In genomic region chr20:32870985-32871384, GRCh38 we compare ENCODE assay signal across 28 cellular contexts. TPM values are rescaled to one million over a fixed set of nuclear protein-coding genes. Genes with fewer than 3 reads are reported as not detected.
DNase-seq lines count a peak whose midpoint lies in the region; ATAC-seq, FAIRE-seq and TF ChIP-seq lines count a peak whose summit lies in the region.
"Had no signal": no experiment of that assay in that cellular context is flagged by ENCODE, and none has a peak within 500 bp of the region (broad histone marks: within the 10 kb centered on the region; RNA-seq: fewer than 3 reads in every experiment).

No MANE protein-coding gene starts in this region.

- H3K79me2 ChIP-seq in HepG2 (ENCODE audit: insufficient read depth, low read length), result no peaks in the 10 kb centered on the region
- no peaks in the 10 kb centered on the region for H3K79me2 ChIP-seq in K562 (ENCODE audit: control insufficient read depth, insufficient read depth, low read length)

- BruUV-seq in HepG2 (replicated peaks; lab: Mats Ljungman, UMichigan) (no TSS peak), K562 (replicated peaks; lab: Mats Ljungman, UMichigan) (no TSS peak)

- TF ChIP-seq POLR2A in HepG2 (IDR thresholded peaks at IDR 0.05; ENCODE audit: insufficient read depth in 1 of 2, low read depth in 2 of 2, low read length in 2 of 2) (no peak), right lobe of liver (IDR thresholded peaks at IDR 0.05) (no peak), K562 (conservative IDR thresholded peaks at IDR 0.05) (no peak)

- H3K4me1 ChIP-seq in HepG2 (ENCODE audit: insufficient read depth, low read length) (no peaks in the 10 kb centered on the region), right lobe of liver (no peaks in the 10 kb centered on the region), K562 (replicated peaks in 1 of 2; ENCODE audit: control insufficient read depth in 2 of 2, insufficient read depth in 2 of 2, low read length in 2 of 2) (no peaks in the 10 kb centered on the region; a peak in 1 of 5 replicates), kidney (ENCODE audit: control insufficient read depth in 1 of 2, insufficient read depth in 1 of 2, low read depth in 1 of 2, low read length in 2 of 2) (no peaks in the 10 kb centered on the region)
- H3K4me1 ChIP-seq: BE2C had no signal

- in situ Hi-C loops in HepG2 (cut with HindIII; ENCODE audit: extremely low pct_ligation_motif_present, low pct_unique_long_range_greater_than_20kb) (no loop called here), K562 (cut with MboI) (no loop called here)

- TF ChIP-seq EP300 in HepG2 (IDR thresholded peaks at IDR 0.05; ENCODE audit: low read depth in 2 of 2, low read length in 2 of 2), result no peak
- no peak for TF ChIP-seq EP300 in HepG2 (CRISPR knock-in tag; IDR thresholded peaks at IDR 0.05; ENCODE audit: borderline replicate concordance)
- no peak for TF ChIP-seq EP300 in K562 (IDR thresholded peaks at IDR 0.05; ENCODE audit: low read length)

- TF ChIP-seq CTCF in HepG2 (CRISPR knock-in tag; IDR thresholded peaks at IDR 0.05) (no peak), right lobe of liver (IDR thresholded peaks at IDR 0.05) (no peak), K562 (IDR thresholded peaks at IDR 0.05 in 2 of 3, conservative IDR thresholded peaks at IDR 0.05 in 1 of 3; ENCODE audit: insufficient read depth in 2 of 3, low read depth in 1 of 3, low read length in 3 of 3) (no peak), kidney (IDR thresholded peaks at IDR 0.05; ENCODE audit: borderline replicate concordance, extremely low read depth, insufficient read depth) (no peak)

- H3K36me3 ChIP-seq in HepG2 (replicated peaks in 1 of 2; ENCODE audit: control insufficient read depth in 1 of 2, insufficient read depth in 2 of 2, low read length in 2 of 2) (no peaks in the 10 kb centered on the region), right lobe of liver (no peaks in the 10 kb centered on the region), K562 (ENCODE audit: control insufficient read depth, insufficient read depth, low read length) (no peaks in the 10 kb centered on the region), kidney (ENCODE audit: control insufficient read depth in 1 of 2, insufficient read depth in 2 of 2, low read length in 2 of 2) (no peaks in the 10 kb centered on the region)
- H3K36me3 ChIP-seq: BE2C, BLaER1 had no signal

- no peaks in the 10 kb centered on the region for H3K9me1 ChIP-seq in K562 (ENCODE audit: control insufficient read depth, insufficient read depth, low read length)

- DNase-seq in HepG2 (ENCODE audit: low spot score) (no peak), right lobe of liver (no peak), K562 (ENCODE audit: extremely low read depth in 1 of 4, low spot score in 3 of 4) (no peak), kidney (peak; percentile 17), hepatic stellate cell (ENCODE audit: low spot score) (no peak), posterior cingulate gyrus (no peak)
- no peak for DNase-seq in activated naive CD4-positive, alpha-beta T cell treated with Interleukin-2 at 50 U/mL for 16 hours
- DNase-seq: ACHN; BE2C; C1 segment of cervical spinal cord; CD4-positive, alpha-beta memory T cell; CD4-positive, CD25-positive, alpha-beta regulatory T cell; CD8-positive, alpha-beta memory T cell; COR-L47; DMS 273 treated with DMSO at 0.1 percent for 48 hours; DMS153; DMS53; DND-41; EL had no signal

- CTCF ChIA-PET in HepG2 (lab: Yijun Ruan, JAX; ENCODE audit: low intra/inter-chr PET ratio, low total read pairs) (no interaction called here), K562 (lab: Yijun Ruan, JAX; ENCODE audit: low intra/inter-chr PET ratio) (no interaction called here)

- H2AFZ ChIP-seq in HepG2 (ENCODE audit: low read length) (no peak overlapping the region), K562 (ENCODE audit: low read depth, low read length) (no peak overlapping the region)

- intact Hi-C loops in HepG2 (cut with micrococcal nuclease; ENCODE audit: unreplicated experiment) (no loop called here), right lobe of liver (cut with DNase I) (no loop called here), K562 (cut with micrococcal nuclease) (no loop called here), kidney (cut with DNase I) (no loop called here), posterior cingulate gyrus (cut with DNase I) (no loop called here)

- H3K9me3 ChIP-seq in HepG2 (ENCODE audit: low read length) (no peaks in the 10 kb centered on the region), right lobe of liver (no peaks in the 10 kb centered on the region), K562 (replicated peaks; ENCODE audit: control insufficient read depth, insufficient read depth, low read depth, low read length) (no peaks in the 10 kb centered on the region), kidney (ENCODE audit: control insufficient read depth in 1 of 2, low read length in 2 of 2) (no peaks in the 10 kb centered on the region)
- H3K9me3 ChIP-seq: BE2C, BLaER1 had no signal

- no peaks in the 10 kb centered on the region for H4K20me1 ChIP-seq in HepG2 (ENCODE audit: insufficient read depth, low read length)
- peaks cover 3% of the 10 kb centered on the region; the same call in 1 of the 2 replicates for H4K20me1 ChIP-seq in K562 (replicated peaks; ENCODE audit: control insufficient read depth, insufficient read depth, low read length)
- H4K20me1 ChIP-seq: BLaER1 had no signal

- H3K4me3 ChIP-seq in HepG2 (replicated peaks in 1 of 3; ENCODE audit: insufficient read depth in 1 of 3, low read depth in 2 of 3, low read length in 3 of 3), result no peak overlapping the region
- no peak overlapping the region for H3K4me3 ChIP-seq in right lobe of liver
- H3K4me3 ChIP-seq in K562, result no peak overlapping the region
- no peak overlapping the region for H3K4me3 ChIP-seq in kidney (ENCODE audit: low read length in 2 of 2)
- H3K4me3 ChIP-seq: BLaER1, GM12878 had no signal

- TF ChIP-seq RAD21 in HepG2 (CRISPR knock-in tag; IDR thresholded peaks at IDR 0.05), result no peak
- no peak for TF ChIP-seq RAD21 in K562 (CRISPR knock-in tag; conservative IDR thresholded peaks at IDR 0.05 in 1 of 2, IDR thresholded peaks at IDR 0.05 in 1 of 2)

- no peak overlapping the region for H3K27ac ChIP-seq in HepG2 (ENCODE audit: extremely low read length, insufficient read depth, low read length)
- no peak overlapping the region for H3K27ac ChIP-seq in right lobe of liver
- no peak overlapping the region for H3K27ac ChIP-seq in K562 (ENCODE audit: extremely low read depth, low read depth, low read length)
- no peak overlapping the region for H3K27ac ChIP-seq in kidney (ENCODE audit: low read depth in 2 of 2, low read length in 2 of 2)
- H3K27ac ChIP-seq: 22Rv1, BLaER1 had no signal

- POLR2A ChIA-PET in HepG2 (lab: Yijun Ruan, JAX) (no interaction called here), K562 (lab: Yijun Ruan, JAX) (no interaction called here)

- H3K4me2 ChIP-seq in HepG2 (ENCODE audit: low read depth, low read length), result no peak overlapping the region
- H3K4me2 ChIP-seq in K562 (ENCODE audit: insufficient read depth, low read length), result no peak overlapping the region
- H3K4me2 ChIP-seq: BLaER1 had no signal

- H3K27me3 ChIP-seq in HepG2 (ENCODE audit: control insufficient read depth in 1 of 2, insufficient read depth in 2 of 2, low read length in 2 of 2) (no peaks in the 10 kb centered on the region), right lobe of liver (no peaks in the 10 kb centered on the region), K562 (ENCODE audit: control insufficient read depth in 2 of 2, insufficient read depth in 2 of 2, low read length in 2 of 2) (peaks cover 20 to 33% of the 10 kb centered on the region in 2 experiments; a peak in 4 of 5 replicates)
- H3K27me3 ChIP-seq: BE2C, BLaER1 had no signal

- ATAC-seq in HepG2 (no peak), right lobe of liver (no peak), K562 (no peak)
- ATAC-seq: GM12878 had no signal

- WGBS in HepG2 (ENCODE audit: low lambda C conversion rate), result 56% methylated on average over 5 of the region's 5 CpGs
- WGBS in right lobe of liver (ENCODE audit: insufficient coverage, low coverage, low lambda C conversion rate, missing lambda C conversion rate), result 71% methylated on average over 4 of the region's 5 CpGs
- WGBS in K562 (ENCODE audit: insufficient coverage, low coverage, missing lambda C conversion rate), result 3% methylated on average over 5 of the region's 5 CpGs

- FAIRE-seq in HepG2 (lab: Jason Lieb, UNC), result no peak
- FAIRE-seq in K562 (lab: Jason Lieb, UNC), result no peak
- no peak for FAIRE-seq in kidney (lab: Jason Lieb, UNC)
- FAIRE-seq: GM12878, GM12892, GM18507 had no signal

- H3K9ac ChIP-seq in HepG2 (ENCODE audit: insufficient read depth, low read depth, low read length), result no peak overlapping the region
- no peak overlapping the region for H3K9ac ChIP-seq in K562 (ENCODE audit: insufficient read depth in 1 of 2, low read depth in 2 of 2, low read length in 2 of 2)
- no peak overlapping the region for H3K9ac ChIP-seq in kidney (ENCODE audit: low read length in 2 of 2)
- H3K9ac ChIP-seq: BLaER1 had no signal

RNA-seq across cellular contexts. Expression of gene EFCAB8, which starts 12.3 kb away (rescaled TPM):
- total RNA-seq in HepG2 (2016; rRNA removed; fragmentation: Illumina TruSeq; extraction: Trizol) (0.22 TPM in 1 of 2 replicates, not detected in the other), right lobe of liver (under 1 TPM in 4 of 6 experiments, not detected in 2; 0.17 to 0.22 (median 0.20) TPM), K562 (2014; rRNA removed) (not detected in 2 replicates), K562 (2014; rRNA removed; fragmentation: Illumina TruSeq; extraction: Trizol) (0.11 TPM in 1 of 2 replicates, not detected in the other), K562 (2015; rRNA removed; fragmentation: Illumina TruSeq; extraction: Trizol) (0.19 TPM in 1 of 2 replicates, not detected in the other), K562 (2021) (not detected in 2 replicates), kidney (0.13 TPM)
- 0.10 TPM in 1 of 2 replicates, not detected in the other for total RNA-seq in HepG2 (2016; cell fraction: cytosol; rRNA removed; fragmentation: Illumina TruSeq; extraction: Trizol; ENCODE audit: low read depth)
- not detected in 2 replicates for total RNA-seq in HepG2 (2016; cell fraction: insoluble cytoplasmic fraction; rRNA removed; fragmentation: Illumina TruSeq; extraction: Trizol)
- total RNA-seq in HepG2 (2016; cell fraction: membrane; rRNA removed; fragmentation: Illumina TruSeq; extraction: Trizol), result not detected in 2 replicates
- total RNA-seq in HepG2 (2016; cell fraction: nucleus; rRNA removed; fragmentation: Illumina TruSeq; extraction: Trizol), result 0.72 TPM in 1 of 2 replicates, not detected in the other
- polyA plus RNA-seq in HepG2 (2011; rRNA removed) (0.15 TPM in 1 of 2 replicates, not detected in the other), K562 (2011; rRNA removed) (0.16 and 0.18 TPM in 2 replicates), K562 (2014; fragmentation: Illumina TruSeq; extraction: Trizol) (0.03 TPM in 1 of 2 replicates, not detected in the other), K562 (2014; fragmentation: Nextera tagmentation; extraction: Ambion mirVana) (not detected), K562 (2014; rRNA removed) (0.03 TPM in 1 of 2 replicates, not detected in the other), kidney (ENCODE audit: insufficient read depth, low read depth, low replicate concordance) (not detected)
- not detected in 2 replicates for polyA plus RNA-seq in HepG2 (2011; cell fraction: cytosol; rRNA removed)
- polyA plus RNA-seq in HepG2 (2011; cell fraction: nucleus; rRNA removed), result 0.31 and 1.2 TPM in 2 replicates
- not detected in 2 replicates for polyA plus RNA-seq in HepG2 (2012)
- polyA plus RNA-seq in HepG2 (2016; cell fraction: cytosol; fragmentation: Illumina TruSeq; extraction: Trizol; ENCODE audit: low read depth), result not detected in 2 replicates
- not detected in 2 replicates for polyA plus RNA-seq in HepG2 (2016; cell fraction: insoluble cytoplasmic fraction; fragmentation: Illumina TruSeq; extraction: Trizol; ENCODE audit: low read depth)
- not detected in 2 replicates for polyA plus RNA-seq in HepG2 (2016; cell fraction: membrane; fragmentation: Illumina TruSeq; extraction: Trizol; ENCODE audit: low read depth)
- 0.62 and 0.75 TPM in 2 replicates for polyA plus RNA-seq in HepG2 (2016; cell fraction: nucleus; fragmentation: Illumina TruSeq; extraction: Trizol; ENCODE audit: insufficient read depth, low read depth)
- not detected in 2 replicates for polyA minus RNA-seq in HepG2 (2011; rRNA and poly(A)+ RNA removed; ENCODE audit: low replicate concordance)
- not detected in 2 replicates for polyA minus RNA-seq in HepG2 (2011; cell fraction: cytosol; rRNA and poly(A)+ RNA removed)
- polyA minus RNA-seq in HepG2 (2011; cell fraction: nucleus; rRNA and poly(A)+ RNA removed), result not detected in 2 replicates
- total RNA-seq in K562 (2011; cell fraction: chromatin; rRNA removed; ENCODE audit: low replicate concordance), result 0.67 and 2.2 TPM in 2 replicates
- 0.13 and 1.5 TPM in 2 replicates for total RNA-seq in K562 (2011; cell fraction: nucleolus; rRNA removed)
- 1.8 and 1.9 TPM in 2 replicates for total RNA-seq in K562 (2011; cell fraction: nucleoplasm; rRNA removed)
- polyA plus RNA-seq in K562 (2011; cell fraction: cytosol; rRNA removed), result 0.01 and 0.09 TPM in 2 replicates
- 0.74 and 0.76 TPM in 2 replicates for polyA plus RNA-seq in K562 (2011; cell fraction: nucleus; rRNA removed)
- 0.08 and 0.22 TPM in 2 replicates for polyA plus RNA-seq in K562 (2012)
- polyA minus RNA-seq in K562 (2011; rRNA and poly(A)+ RNA removed), result 0.98 TPM in 1 of 2 replicates, not detected in the other
- polyA minus RNA-seq in K562 (2011; cell fraction: cytosol; rRNA and poly(A)+ RNA removed), result not detected in 2 replicates
- 0.22 TPM in 1 of 2 replicates, not detected in the other for polyA minus RNA-seq in K562 (2011; cell fraction: nucleus; rRNA and poly(A)+ RNA removed)
- total RNA-seq: A172, A673 had no signal
- polyA plus RNA-seq: AG04450; CD14-positive monocyte; CD4-positive, alpha-beta memory T cell; CD4-positive, CD25-positive, alpha-beta regulatory T cell; CD8-positive, alpha-beta memory T cell had no signal

RNA-seq across cellular contexts. Expression of gene MAPRE1, which starts 51.2 kb away (rescaled TPM):
- total RNA-seq in HepG2 (2016; rRNA removed; fragmentation: Illumina TruSeq; extraction: Trizol) (190 and 342 TPM in 2 replicates), right lobe of liver (10 to 100 TPM in 5 of 6 experiments, 1 to 10 TPM in 1; 7.9 to 26.8 (median 16.1) TPM), K562 (2014; rRNA removed) (94.4 and 103 TPM in 2 replicates), K562 (2014; rRNA removed; fragmentation: Illumina TruSeq; extraction: Trizol) (112 and 120 TPM in 2 replicates), K562 (2015; rRNA removed; fragmentation: Illumina TruSeq; extraction: Trizol) (93.4 and 95.0 TPM in 2 replicates), K562 (2021) (136 and 145 TPM in 2 replicates), kidney (100 TPM)
- 23.7 and 27.2 TPM in 2 replicates for total RNA-seq in HepG2 (2016; cell fraction: cytosol; rRNA removed; fragmentation: Illumina TruSeq; extraction: Trizol; ENCODE audit: low read depth)
- total RNA-seq in HepG2 (2016; cell fraction: insoluble cytoplasmic fraction; rRNA removed; fragmentation: Illumina TruSeq; extraction: Trizol), result 187 and 334 TPM in 2 replicates
- total RNA-seq in HepG2 (2016; cell fraction: membrane; rRNA removed; fragmentation: Illumina TruSeq; extraction: Trizol), result 91.1 and 97.7 TPM in 2 replicates
- total RNA-seq in HepG2 (2016; cell fraction: nucleus; rRNA removed; fragmentation: Illumina TruSeq; extraction: Trizol), result 103 and 108 TPM in 2 replicates
- polyA plus RNA-seq in HepG2 (2011; rRNA removed) (62.1 and 76.0 TPM in 2 replicates), K562 (2011; rRNA removed) (90.6 and 132 TPM in 2 replicates), K562 (2014; fragmentation: Illumina TruSeq; extraction: Trizol) (141 and 159 TPM in 2 replicates), K562 (2014; fragmentation: Nextera tagmentation; extraction: Ambion mirVana) (100 to 1,000 TPM; 159 to 203 TPM), K562 (2014; rRNA removed) (137 and 141 TPM in 2 replicates), kidney (ENCODE audit: insufficient read depth, low read depth, low replicate concordance) (58.1 TPM)
- 51.6 and 80.9 TPM in 2 replicates for polyA plus RNA-seq in HepG2 (2011; cell fraction: cytosol; rRNA removed)
- polyA plus RNA-seq in HepG2 (2011; cell fraction: nucleus; rRNA removed), result 20.7 and 30.2 TPM in 2 replicates
- 141 and 152 TPM in 2 replicates for polyA plus RNA-seq in HepG2 (2012)
- 28.5 and 29.5 TPM in 2 replicates for polyA plus RNA-seq in HepG2 (2016; cell fraction: cytosol; fragmentation: Illumina TruSeq; extraction: Trizol; ENCODE audit: low read depth)
- 374 and 399 TPM in 2 replicates for polyA plus RNA-seq in HepG2 (2016; cell fraction: insoluble cytoplasmic fraction; fragmentation: Illumina TruSeq; extraction: Trizol; ENCODE audit: low read depth)
- polyA plus RNA-seq in HepG2 (2016; cell fraction: membrane; fragmentation: Illumina TruSeq; extraction: Trizol; ENCODE audit: low read depth), result 73.8 and 81.9 TPM in 2 replicates
- polyA plus RNA-seq in HepG2 (2016; cell fraction: nucleus; fragmentation: Illumina TruSeq; extraction: Trizol; ENCODE audit: insufficient read depth, low read depth), result 134 and 143 TPM in 2 replicates
- polyA minus RNA-seq in HepG2 (2011; rRNA and poly(A)+ RNA removed; ENCODE audit: low replicate concordance), result 44.6 and 56.4 TPM in 2 replicates
- polyA minus RNA-seq in HepG2 (2011; cell fraction: cytosol; rRNA and poly(A)+ RNA removed), result 59.3 and 68.8 TPM in 2 replicates
- polyA minus RNA-seq in HepG2 (2011; cell fraction: nucleus; rRNA and poly(A)+ RNA removed), result 42.7 and 48.6 TPM in 2 replicates
- 21.7 and 45.2 TPM in 2 replicates for total RNA-seq in K562 (2011; cell fraction: chromatin; rRNA removed; ENCODE audit: low replicate concordance)
- total RNA-seq in K562 (2011; cell fraction: nucleolus; rRNA removed), result 18.0 and 18.8 TPM in 2 replicates
- 37.0 and 46.5 TPM in 2 replicates for total RNA-seq in K562 (2011; cell fraction: nucleoplasm; rRNA removed)
- 41.3 and 89.8 TPM in 2 replicates for polyA plus RNA-seq in K562 (2011; cell fraction: cytosol; rRNA removed)
- 17.6 and 28.5 TPM in 2 replicates for polyA plus RNA-seq in K562 (2011; cell fraction: nucleus; rRNA removed)
- 123 and 150 TPM in 2 replicates for polyA plus RNA-seq in K562 (2012)
- polyA minus RNA-seq in K562 (2011; rRNA and poly(A)+ RNA removed), result 123 and 131 TPM in 2 replicates
- polyA minus RNA-seq in K562 (2011; cell fraction: cytosol; rRNA and poly(A)+ RNA removed), result 52.6 and 59.4 TPM in 2 replicates
- polyA minus RNA-seq in K562 (2011; cell fraction: nucleus; rRNA and poly(A)+ RNA removed), result 12.0 and 22.7 TPM in 2 replicates

Comparison
In these comparisons a context has a peak if more than half of its experiments do, and no peak if none do; other contexts are left out.
1. Of the 241 proteins assayed by ChIP-seq in both HepG2 and K562: peak only in HepG2: MAFF and MAFK; only in K562: none; in both: none; in neither: 239.